ENCODE assay signal across 3 cellular contexts in genomic region chr11:47331454-47332302, GRCh38.
TF ChIP-seq lines count a peak whose summit lies in the region.

No MANE protein-coding gene starts in this region.

TF ChIP-seq in SK-N-SH, 30 proteins besides CTCF, POLR2A, EP300 and RAD21:
- TF ChIP-seq TAF1 (IDR thresholded peaks at IDR 0.05; ENCODE audit: borderline replicate concordance, low read depth, low read length) (no peak), RFX5 (IDR thresholded peaks at IDR 0.05; ENCODE audit: low read length) (no peak), TCF12 (IDR thresholded peaks at IDR 0.05) (no peak)

TF ChIP-seq in SK-N-SH treated with all-trans-retinoic acid at 6 μM for 48 hours, 23 proteins besides CTCF, POLR2A, EP300 and RAD21:
- TF ChIP-seq SNAI2 (CRISPR knock-in tag; IDR thresholded peaks at IDR 0.05) (no peak), ESRRG (CRISPR knock-in tag; IDR thresholded peaks at IDR 0.05) (no peak), POU6F1 (CRISPR knock-in tag; IDR thresholded peaks at IDR 0.05; ENCODE audit: borderline replicate concordance, low read depth) (no peak), CREB5 (CRISPR knock-in tag; IDR thresholded peaks at IDR 0.05; ENCODE audit: low read depth) (no peak), TCF4 (CRISPR knock-in tag; IDR thresholded peaks at IDR 0.05; ENCODE audit: borderline replicate concordance) (no peak), ZNF565 (CRISPR knock-in tag; conservative IDR thresholded peaks at IDR 0.05; ENCODE audit: low read depth) (no peak), CSRNP3 (CRISPR knock-in tag; IDR thresholded peaks at IDR 0.05) (no peak), ZFP3 (CRISPR knock-in tag; IDR thresholded peaks at IDR 0.05) (no peak), ZNF70 (CRISPR knock-in tag; IDR thresholded peaks at IDR 0.05) (no peak), TOX (CRISPR knock-in tag; IDR thresholded peaks at IDR 0.05; ENCODE audit: borderline replicate concordance) (no peak), GLIS3 (CRISPR knock-in tag; IDR thresholded peaks at IDR 0.05) (no peak)
TF ChIP-seq in SK-N-SH treated with all-trans-retinoic acid at 6 μM for 48 hours: peak in this region for 0.

TF ChIP-seq in H1, 55 proteins besides CTCF, POLR2A, EP300 and RAD21:
- TF ChIP-seq CHD7 (IDR thresholded peaks at IDR 0.05; ENCODE audit: insufficient replicate concordance, low read length) = no peak
- no peak for TF ChIP-seq GABPA (IDR thresholded peaks at IDR 0.05; ENCODE audit: borderline replicate concordance, insufficient read depth, low read length)
